11 cellular contexts compared by ENCODE assay signal in genomic region chr6:108627692-108628565, GRCh38.
A peak's percentile ranks its signal among the peaks of the same experiment; 100 is the strongest.
DNase-seq lines count a peak whose midpoint lies in the region; ATAC-seq lines count a peak whose summit lies in the region.
"Had no signal": no experiment of that assay in that cellular context is flagged by ENCODE, and none has a peak within 500 bp of the region (broad histone marks: within the 10 kb centered on the region; RNA-seq: fewer than 3 reads in every experiment).

No MANE protein-coding gene starts in this region.

- H3K4me3 Mint-ChIP-seq in CD8-positive, alpha-beta memory T cell, result peak overlapping the region in 1 of 7 donors; percentile 19

- no peak overlapping the region for H3K4ac ChIP-seq in mesenchymal stem cell (ENCODE audit: low read depth in 1 of 2, low read length in 2 of 2)

- peaks cover 36% of the 10 kb centered on the region for H3K4me1 ChIP-seq in CD8-positive, alpha-beta memory T cell (ENCODE audit: insufficient read depth, low read length)
- H3K4me1 ChIP-seq in mesenchymal stem cell (ENCODE audit: control insufficient read depth, insufficient read depth, low read depth, low read length), result peaks cover 18% of the 10 kb centered on the region

- CTCF ChIA-PET in CD8-positive, alpha-beta memory T cell (lab: Charles Lee), result no interaction called here

- H3K4me1 Mint-ChIP-seq in CD8-positive, alpha-beta memory T cell, result peaks cover 77 to 92% (median 84%) of the 10 kb centered on the region in 3 donors

- H3K18ac ChIP-seq in mesenchymal stem cell (ENCODE audit: low read depth in 1 of 2, low read length in 2 of 2), result no peak overlapping the region

- H3K27me3 ChIP-seq in CD8-positive, alpha-beta memory T cell (ENCODE audit: insufficient read depth, low read length, poor library complexity, severe bottlenecking), result no peaks in the 10 kb centered on the region
- no peaks in the 10 kb centered on the region for H3K27me3 ChIP-seq in mesenchymal stem cell (ENCODE audit: control insufficient read depth in 1 of 2, insufficient read depth in 1 of 2, low read length in 2 of 2)
- H3K27me3 ChIP-seq: testis had no signal

- no peaks in the 10 kb centered on the region for H3K9me3 Mint-ChIP-seq in CD8-positive, alpha-beta memory T cell

- ATAC-seq in GM18498 (IDR thresholded peaks at IDR 0.05; ENCODE audit: unreplicated experiment) (no peak), GM21825 (IDR thresholded peaks at IDR 0.05; ENCODE audit: unreplicated experiment) (no peak)
- ATAC-seq: right cardiac atrium had no signal

- H3K79me1 ChIP-seq in mesenchymal stem cell (replicated peaks; ENCODE audit: low read length, poor library complexity, severe bottlenecking), result peaks cover 13% of the 10 kb centered on the region

- no peak overlapping the region for H2BK120ac ChIP-seq in mesenchymal stem cell (ENCODE audit: low read depth, low read length)

- POLR2A ChIA-PET in CD8-positive, alpha-beta memory T cell (lab: Charles Lee), result no interaction called here

- peak overlapping the region; percentile 72 for H3K4me2 ChIP-seq in mesenchymal stem cell (ENCODE audit: low read length, poor library complexity, severe bottlenecking)

- H3K14ac ChIP-seq in mesenchymal stem cell (ENCODE audit: low read length in 2 of 2), result no peak overlapping the region

- H2BK5ac ChIP-seq in mesenchymal stem cell (ENCODE audit: low read depth, low read length, poor library complexity, severe bottlenecking), result no peak overlapping the region

- no peak overlapping the region for H3K23ac ChIP-seq in mesenchymal stem cell (ENCODE audit: low read length in 2 of 2)

- H3K27me3 Mint-ChIP-seq in CD8-positive, alpha-beta memory T cell, result no peaks in the 10 kb centered on the region

- H2AFZ ChIP-seq in mesenchymal stem cell (ENCODE audit: low read depth, low read length), result no peak overlapping the region

- H3K27ac ChIP-seq in CD8-positive, alpha-beta memory T cell (ENCODE audit: low read depth, low read length), result no peak overlapping the region
- peak overlapping the region; percentile 95 for H3K27ac ChIP-seq in mesenchymal stem cell (ENCODE audit: low read length, poor library complexity, severe bottlenecking)
- H3K27ac ChIP-seq: epithelial cell of prostate, testis had no signal

- no peaks in the 10 kb centered on the region for H3K9me3 ChIP-seq in CD8-positive, alpha-beta memory T cell (ENCODE audit: low read length)
- no peaks in the 10 kb centered on the region for H3K9me3 ChIP-seq in mesenchymal stem cell (ENCODE audit: control insufficient read depth, low read length)
- H3K9me3 ChIP-seq: testis had no signal

- no peak overlapping the region for H4K91ac ChIP-seq in mesenchymal stem cell (ENCODE audit: low read length)

- 82% methylated on average over 5 of the region's 5 CpGs for WGBS in mesenchymal stem cell

- H4K8ac ChIP-seq in mesenchymal stem cell (ENCODE audit: low read length), result no peak overlapping the region

- no peaks in the 10 kb centered on the region for H3K36me3 ChIP-seq in CD8-positive, alpha-beta memory T cell (ENCODE audit: insufficient read depth, low read length)
- no peaks in the 10 kb centered on the region for H3K36me3 ChIP-seq in mesenchymal stem cell (ENCODE audit: control insufficient read depth in 1 of 2, insufficient read depth in 2 of 2, low read depth in 1 of 2, low read length in 2 of 2)

- no peak overlapping the region for H3K4me3 ChIP-seq in CD8-positive, alpha-beta memory T cell (ENCODE audit: low read length)
- H3K4me3 ChIP-seq in mesenchymal stem cell (ENCODE audit: insufficient read depth in 1 of 2, low read depth in 1 of 2, low read length in 2 of 2), result peak overlapping the region in 1 of 2 experiments; percentile 27
- H3K4me3 ChIP-seq: testis had no signal

- H2AK5ac ChIP-seq in mesenchymal stem cell (ENCODE audit: low read length, severe bottlenecking), result no peak overlapping the region

- H3K36me3 Mint-ChIP-seq in CD8-positive, alpha-beta memory T cell, result no peaks in the 10 kb centered on the region

- no peak for DNase-seq in CD8-positive, alpha-beta memory T cell
- DNase-seq in HCEC 1CT (peak; percentile 87), amniotic epithelial cell (ENCODE audit: low read depth) (peak; percentile 31), mesenchymal stem cell (no peak), DMS153 (lab: John Stamatoyannopoulos, UW) (no peak), SKM-1 treated with dmso at 0.1 percent for 144 hours (lab: John Stamatoyannopoulos, UW; ENCODE audit: unreplicated experiment) (no peak)
- DNase-seq: right cardiac atrium, testis had no signal

- H3K9ac ChIP-seq in mesenchymal stem cell (ENCODE audit: low read length), result peak overlapping the region; percentile 54

- H2BK15ac ChIP-seq in mesenchymal stem cell (ENCODE audit: low read depth, poor library complexity, severe bottlenecking), result no peak overlapping the region

- H3K27ac Mint-ChIP-seq in CD8-positive, alpha-beta memory T cell, result peak overlapping the region in 5 of 8 donors; percentile 32 to 77 (median 49)

- H2BK12ac ChIP-seq in mesenchymal stem cell (ENCODE audit: low read length in 2 of 2), result no peak overlapping the region

Comparison
In these comparisons a context has a peak if more than half of its experiments do, and no peak if none do; other contexts are left out.
1. DNase-seq: peak in HCEC 1CT (single experiment) and amniotic epithelial cell (single experiment); none in CD8-positive, alpha-beta memory T cell (0 of 5), mesenchymal stem cell (single experiment), DMS153 (single experiment) and SKM-1 treated with dmso at 0.1 percent for 144 hours (single experiment).